25 cellular contexts compared by ENCODE assay signal in the genomic region with DNA sequence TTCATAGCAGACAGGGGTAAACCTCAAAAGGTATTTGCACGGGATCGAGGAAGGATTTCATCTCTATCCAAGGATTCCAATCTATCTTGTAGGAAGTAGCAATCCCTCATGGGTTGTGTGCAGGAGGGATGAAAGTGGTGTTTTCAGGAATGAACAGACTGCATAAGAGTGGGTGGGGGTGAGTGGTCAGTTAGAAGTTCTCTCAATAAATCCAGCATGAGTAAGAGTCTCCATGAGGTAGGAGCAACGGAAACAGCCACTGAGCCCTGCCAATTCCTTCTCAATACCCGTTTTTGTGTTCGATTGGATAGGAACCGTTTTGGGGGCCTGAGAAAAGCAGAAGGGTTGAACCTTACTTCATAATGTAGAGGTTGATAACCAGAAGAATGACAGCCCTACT.
A peak's percentile ranks its signal among the peaks of the same experiment; 100 is the strongest.
DNase-seq lines count a peak whose midpoint lies in the region; ATAC-seq, FAIRE-seq and TF ChIP-seq lines count a peak whose summit lies in the region.
"Had no signal": no experiment of that assay in that cellular context is flagged by ENCODE, and none has a peak within 500 bp of the region (broad histone marks: within the 10 kb centered on the region; RNA-seq: fewer than 3 reads in every experiment).

No MANE protein-coding gene starts in this region.

- WGBS in GM23248 (ENCODE audit: low coverage in 1 of 2, low lambda C conversion rate in 2 of 2, missing lambda C conversion rate in 2 of 2), 2 experiments, result 72 to 89% methylated on average over 6 of the region's 6 CpGs
- 74% methylated on average over 6 of the region's 6 CpGs for WGBS in smooth muscle cell (ENCODE audit: low lambda C conversion rate)
- WGBS in trophoblast cell (ENCODE audit: extremely low coverage, insufficient coverage, insufficient read length), result no CpG with 5 or more reads among the region's 6 CpGs

- no peak overlapping the region for H3K23ac ChIP-seq in trophoblast cell (ENCODE audit: low read length)

- intact Hi-C loops in naive thymus-derived CD4-positive, alpha-beta T cell (cut with micrococcal nuclease), result no loop called here

- DNase-seq in GM23248 (peak; percentile 49), astrocyte (ENCODE audit: low read depth) (peak; percentile 93), fibroblast of mammary gland (ENCODE audit: low read depth) (peak; percentile 44), smooth muscle cell (lab: John Stamatoyannopoulos, UW; ENCODE audit: unreplicated experiment) (no peak), cerebellar nuclear complex (lab: John Stamatoyannopoulos, UW) (no peak), trophoblast cell (no peak)
- no peak for DNase-seq in naive thymus-derived CD4-positive, alpha-beta T cell
- DNase-seq in activated CD8-positive, alpha-beta memory T cell treated with anti-CD3 and anti-CD28 coated beads, Interleukin-2, amount 50 U/mL, for 4 hours, result no peak
- DNase-seq: Caco-2; CD4-positive, CD25-positive, alpha-beta regulatory T cell; CD8-positive, alpha-beta T cell; DMS153; DND-41; GOT3; HFFc6 had no signal

- POLR2A ChIA-PET in naive thymus-derived CD4-positive, alpha-beta T cell (lab: Charles Lee), result no interaction called here

- H3K27ac ChIP-seq in GM23248 (no peak overlapping the region), astrocyte (ENCODE audit: low read depth, low read length) (peak overlapping the region; percentile 14), smooth muscle cell (ENCODE audit: low read depth) (no peak overlapping the region), trophoblast cell (ENCODE audit: low read depth, low read length) (no peak overlapping the region)
- no peak overlapping the region for H3K27ac ChIP-seq in naive thymus-derived CD4-positive, alpha-beta T cell (ENCODE audit: low read depth, low read length)
- H3K27ac ChIP-seq: 22Rv1, BLaER1, C4-2B had no signal

- H2AFZ ChIP-seq in GM23248 (no peak overlapping the region), astrocyte (ENCODE audit: low read depth, low read length) (no peak overlapping the region), smooth muscle cell (ENCODE audit: low read depth) (no peak overlapping the region), trophoblast cell (ENCODE audit: insufficient read depth, low read length, poor library complexity) (no peak overlapping the region)

- H3K79me1 ChIP-seq in trophoblast cell (ENCODE audit: low read length), result peaks cover under 1% of the 10 kb centered on the region

- H3K18ac ChIP-seq in trophoblast cell (ENCODE audit: low read length), result no peak overlapping the region

- H4K8ac ChIP-seq in trophoblast cell (ENCODE audit: low read depth, low read length), result no peak overlapping the region

- FAIRE-seq in astrocyte (lab: Jason Lieb, UNC), result no peak
- FAIRE-seq: A204.1, G401.6, GM12892, GM19239, H54 had no signal

- CTCF ChIA-PET in naive thymus-derived CD4-positive, alpha-beta T cell (lab: Charles Lee), result no interaction called here

- no peak overlapping the region for H3K4me2 ChIP-seq in GM23248 (ENCODE audit: unreplicated experiment)
- peak overlapping the region; percentile 48 for H3K4me2 ChIP-seq in astrocyte (ENCODE audit: low read length)
- H3K4me2 ChIP-seq in smooth muscle cell, result no peak overlapping the region
- H3K4me2 ChIP-seq in trophoblast cell (ENCODE audit: low read length), result no peak overlapping the region
- H3K4me2 ChIP-seq: BLaER1 had no signal

- in situ Hi-C loops in GM23248 (cut with MboI), result no loop called here

- H3K4me1 Mint-ChIP-seq in astrocyte (ENCODE audit: low read depth, unreplicated experiment), result peaks cover 12% of the 10 kb centered on the region
- peaks cover 0 to 2% (median 0%) of the 10 kb centered on the region in 7 donors for H3K4me1 Mint-ChIP-seq in naive thymus-derived CD4-positive, alpha-beta T cell
- H3K4me1 Mint-ChIP-seq: B cell; CD4-positive, CD25-positive, alpha-beta regulatory T cell had no signal

- H3K36me3 Mint-ChIP-seq in astrocyte (ENCODE audit: low read depth, unreplicated experiment), result peaks cover 5% of the 10 kb centered on the region
- no peaks in the 10 kb centered on the region for H3K36me3 Mint-ChIP-seq in naive thymus-derived CD4-positive, alpha-beta T cell
- H3K36me3 Mint-ChIP-seq: CD4-positive, CD25-positive, alpha-beta regulatory T cell; CD8-positive, alpha-beta T cell had no signal

- H3K9me3 ChIP-seq in GM23248 (ENCODE audit: low read depth) (no peaks in the 10 kb centered on the region), astrocyte (ENCODE audit: insufficient read depth, low read depth, low read length) (no peaks in the 10 kb centered on the region), smooth muscle cell (replicated peaks; ENCODE audit: low read depth) (no peaks in the 10 kb centered on the region), trophoblast cell (ENCODE audit: insufficient read depth, low read depth, low read length) (peaks cover 2% of the 10 kb centered on the region)
- H3K9me3 ChIP-seq in naive thymus-derived CD4-positive, alpha-beta T cell (ENCODE audit: control insufficient read depth in 2 of 3, low read length in 3 of 3), result no peaks in the 10 kb centered on the region
- H3K9me3 ChIP-seq: HAP-1 had no signal

- no peak overlapping the region for H4K12ac ChIP-seq in trophoblast cell (ENCODE audit: low read depth, low read length)

- H3K9me3 Mint-ChIP-seq in astrocyte (ENCODE audit: unreplicated experiment), result peaks cover 5% of the 10 kb centered on the region
- H3K9me3 Mint-ChIP-seq in naive thymus-derived CD4-positive, alpha-beta T cell, result peaks cover 0 to 14% (median 5%) of the 10 kb centered on the region in 11 donors
- H3K9me3 Mint-ChIP-seq: CD8-positive, alpha-beta T cell; HFFc6 had no signal

- H2AK5ac ChIP-seq in trophoblast cell (ENCODE audit: low read length), result no peak overlapping the region

- no peaks in the 10 kb centered on the region for H4K20me1 ChIP-seq in GM23248 (ENCODE audit: insufficient read depth)
- H4K20me1 ChIP-seq in astrocyte (ENCODE audit: insufficient read depth, low read length), result peaks cover 72% of the 10 kb centered on the region
- peaks cover 51% of the 10 kb centered on the region for H4K20me1 ChIP-seq in smooth muscle cell (ENCODE audit: low read depth)
- H4K20me1 ChIP-seq: BLaER1 had no signal

- no peaks in the 10 kb centered on the region for H3K4me1 ChIP-seq in GM23248 (ENCODE audit: insufficient read depth)
- H3K4me1 ChIP-seq in astrocyte (ENCODE audit: insufficient read depth, low read length), result peaks cover 15% of the 10 kb centered on the region
- H3K4me1 ChIP-seq in smooth muscle cell (ENCODE audit: low read depth), result peaks cover under 1% of the 10 kb centered on the region
- no peaks in the 10 kb centered on the region for H3K4me1 ChIP-seq in naive thymus-derived CD4-positive, alpha-beta T cell (ENCODE audit: control insufficient read depth in 2 of 2, insufficient read depth in 2 of 2, low read length in 2 of 2)
- peaks cover 4 to 5% of the 10 kb centered on the region in 2 experiments for H3K4me1 ChIP-seq in trophoblast cell (ENCODE audit: control insufficient read depth in 1 of 2, insufficient read depth in 2 of 2, low read length in 2 of 2)
- H3K4me1 ChIP-seq: BLaER1, HAP-1 had no signal

- H2BK5ac ChIP-seq in trophoblast cell (ENCODE audit: low read depth, low read length, poor library complexity), result no peak overlapping the region

- H3K4ac ChIP-seq in trophoblast cell (ENCODE audit: low read depth, low read length), result no peak overlapping the region

- H3K4me3 Mint-ChIP-seq in astrocyte (ENCODE audit: unreplicated experiment), result no peak overlapping the region
- no peak overlapping the region for H3K4me3 Mint-ChIP-seq in naive thymus-derived CD4-positive, alpha-beta T cell
- H3K4me3 Mint-ChIP-seq: B cell; CD4-positive, CD25-positive, alpha-beta regulatory T cell; CD8-positive, alpha-beta T cell; HFFc6 had no signal

- H2BK12ac ChIP-seq in trophoblast cell (ENCODE audit: low read length), result no peak overlapping the region

- H4K91ac ChIP-seq in trophoblast cell (ENCODE audit: low read depth, low read length), result no peak overlapping the region

- no peak for ATAC-seq in naive thymus-derived CD4-positive, alpha-beta T cell
- ATAC-seq: CD8-positive, alpha-beta T cell had no signal

- H2BK120ac ChIP-seq in trophoblast cell (ENCODE audit: insufficient read depth, low read length, poor library complexity), result no peak overlapping the region

- H3K9me2 ChIP-seq in GM23248 (ENCODE audit: insufficient read depth), result no peaks in the 10 kb centered on the region

- peaks cover 86% of the 10 kb centered on the region for H3K79me2 ChIP-seq in GM23248 (ENCODE audit: insufficient read depth)
- H3K79me2 ChIP-seq in astrocyte (ENCODE audit: insufficient read depth, low read length), result peaks cover 88% of the 10 kb centered on the region
- peaks cover 55% of the 10 kb centered on the region for H3K79me2 ChIP-seq in smooth muscle cell (ENCODE audit: low read depth)
- no peaks in the 10 kb centered on the region for H3K79me2 ChIP-seq in trophoblast cell (ENCODE audit: control insufficient read depth, insufficient read depth, low read length, poor library complexity)

- H3K9ac ChIP-seq in GM23248 (no peak overlapping the region), astrocyte (ENCODE audit: low read length) (no peak overlapping the region), smooth muscle cell (ENCODE audit: low read depth) (peak overlapping the region; percentile 19), trophoblast cell (ENCODE audit: low read length) (no peak overlapping the region)
- H3K9ac ChIP-seq: BLaER1 had no signal

- no peaks in the 10 kb centered on the region for H3K27me3 Mint-ChIP-seq in astrocyte (ENCODE audit: low read depth, unreplicated experiment)
- H3K27me3 Mint-ChIP-seq in naive thymus-derived CD4-positive, alpha-beta T cell, result peaks cover 0 to 17% (median 13%) of the 10 kb centered on the region in 5 donors
- H3K27me3 Mint-ChIP-seq: CD4-positive, CD25-positive, alpha-beta regulatory T cell had no signal

- H3K14ac ChIP-seq in trophoblast cell (ENCODE audit: low read length), result no peak overlapping the region

- H3K27ac Mint-ChIP-seq in astrocyte (ENCODE audit: unreplicated experiment), result peak overlapping the region; percentile 80
- H3K27ac Mint-ChIP-seq in naive thymus-derived CD4-positive, alpha-beta T cell, result no peak overlapping the region
- H3K27ac Mint-ChIP-seq: B cell; CD4-positive, CD25-positive, alpha-beta regulatory T cell; CD8-positive, alpha-beta T cell; HFFc6 had no signal

- no peaks in the 10 kb centered on the region for H3F3A ChIP-seq in GM23248 (ENCODE audit: insufficient read depth)
- H3F3A ChIP-seq in smooth muscle cell (ENCODE audit: low read depth), result no peaks in the 10 kb centered on the region

- H3K36me3 ChIP-seq in GM23248 (ENCODE audit: low read depth) (no peaks in the 10 kb centered on the region), astrocyte (ENCODE audit: insufficient read depth, low read length) (no peaks in the 10 kb centered on the region), smooth muscle cell (ENCODE audit: low read depth) (no peaks in the 10 kb centered on the region), trophoblast cell (ENCODE audit: control insufficient read depth in 1 of 2, insufficient read depth in 2 of 2, low read length in 2 of 2) (no peaks in the 10 kb centered on the region)
- no peaks in the 10 kb centered on the region for H3K36me3 ChIP-seq in naive thymus-derived CD4-positive, alpha-beta T cell (ENCODE audit: control insufficient read depth in 2 of 3, insufficient read depth in 3 of 3, low read length in 3 of 3)
- H3K36me3 ChIP-seq: BLaER1, HAP-1 had no signal

- H3K27me3 ChIP-seq in GM23248 (replicated peaks; ENCODE audit: insufficient read depth) (no peaks in the 10 kb centered on the region), astrocyte (ENCODE audit: insufficient read depth, low read length) (no peaks in the 10 kb centered on the region), smooth muscle cell (ENCODE audit: low read depth) (no peaks in the 10 kb centered on the region), trophoblast cell (ENCODE audit: insufficient read depth, low read length) (no peaks in the 10 kb centered on the region)
- no peaks in the 10 kb centered on the region for H3K27me3 ChIP-seq in naive thymus-derived CD4-positive, alpha-beta T cell (ENCODE audit: control insufficient read depth in 2 of 2, insufficient read depth in 2 of 2, low read length in 2 of 2)
- H3K27me3 ChIP-seq: BLaER1 had no signal

- H3K4me3 ChIP-seq in GM23248 (no peak overlapping the region), astrocyte (ENCODE audit: insufficient read depth, low read depth, low read length) (no peak overlapping the region), fibroblast of mammary gland (ENCODE audit: control insufficient read depth, low read depth, low read length) (no peak overlapping the region), smooth muscle cell (no peak overlapping the region), trophoblast cell (ENCODE audit: low read depth, low read length) (no peak overlapping the region)
- no peak overlapping the region for H3K4me3 ChIP-seq in naive thymus-derived CD4-positive, alpha-beta T cell (ENCODE audit: low read length)
- H3K4me3 ChIP-seq: BLaER1, HAP-1 had no signal

- TF ChIP-seq CTCF in astrocyte (IDR thresholded peaks at IDR 0.05; ENCODE audit: insufficient read depth, low read depth, low read length), result no peak
- TF ChIP-seq CTCF in fibroblast of mammary gland (conservative IDR thresholded peaks at IDR 0.05; ENCODE audit: control insufficient read depth, insufficient read depth, low read depth, low read length), result no peak
- no peak for TF ChIP-seq CTCF in smooth muscle cell (IDR thresholded peaks at IDR 0.05; ENCODE audit: borderline replicate concordance, insufficient read depth, poor library complexity, severe bottlenecking)

Comparison
In these comparisons a context has a peak if more than half of its experiments do, and no peak if none do; other contexts are left out.
1. DNase-seq: peak in GM23248 (single experiment), astrocyte (single experiment) and fibroblast of mammary gland (single experiment); none in smooth muscle cell (single experiment), cerebellar nuclear complex (0 of 2), naive thymus-derived CD4-positive, alpha-beta T cell (0 of 9), activated CD8-positive, alpha-beta memory T cell treated with anti-CD3 and anti-CD28 coated beads, Interleukin-2, amount 50 U/mL, for 4 hours (single experiment) and trophoblast cell (0 of 2).